Comparison of ENCODE assay signal across 8 cellular contexts in genomic region chr3:25532763-25533162, GRCh38.
DNase-seq lines count a peak whose midpoint lies in the region; ATAC-seq and TF ChIP-seq lines count a peak whose summit lies in the region.

No MANE protein-coding gene starts in this region.

- no peak overlapping the region for H3K4me3 ChIP-seq in RWPE2 (ENCODE audit: severe bottlenecking)
- H3K4me3 ChIP-seq in gastroesophageal sphincter: no peak overlapping the region

- no peaks in the 10 kb centered on the region for H3K4me1 ChIP-seq in RWPE2 (ENCODE audit: insufficient read depth, poor library complexity, severe bottlenecking)
- H3K4me1 ChIP-seq in gastroesophageal sphincter: peaks cover 0 to 22% (median 0%) of the 10 kb centered on the region in 3 donors

- ATAC-seq in RWPE2 (ENCODE audit: low read depth) (no peak), gastroesophageal sphincter (no peak), GM19397 (IDR thresholded peaks at IDR 0.05; ENCODE audit: unreplicated experiment) (no peak)

- H3K27me3 ChIP-seq in RWPE2 (ENCODE audit: insufficient read depth, poor library complexity, severe bottlenecking) (no peaks in the 10 kb centered on the region), gastroesophageal sphincter (no peaks in the 10 kb centered on the region)

- 64% methylated on average over 1 of the region's 1 CpG; no CpG with 5 or more reads in 1 of the 2 donors for WGBS in gastroesophageal sphincter (ENCODE audit: low coverage in 1 of 2), 2 donors

- peak; percentile 39 for TF ChIP-seq CTCF in RWPE2 (IDR thresholded peaks at IDR 0.05; ENCODE audit: poor library complexity, severe bottlenecking)
- peak in 3 of 4 experiments; percentile 21 to 42 (median 28) for TF ChIP-seq CTCF in gastroesophageal sphincter (IDR thresholded peaks at IDR 0.05)

- no peak for TF ChIP-seq EP300 in gastroesophageal sphincter (IDR thresholded peaks at IDR 0.05)

- H3K27ac ChIP-seq in RWPE2 (ENCODE audit: poor library complexity, severe bottlenecking) (no peak overlapping the region), gastroesophageal sphincter (no peak overlapping the region)

- H3K9me3 ChIP-seq in RWPE2 (ENCODE audit: severe bottlenecking): no peaks in the 10 kb centered on the region
- H3K9me3 ChIP-seq in gastroesophageal sphincter: peaks cover 0 to 6% (median 0%) of the 10 kb centered on the region in 3 donors

- TF ChIP-seq POLR2A in gastroesophageal sphincter (IDR thresholded peaks at IDR 0.05): no peak

- no peaks in the 10 kb centered on the region for H3K36me3 ChIP-seq in RWPE2 (ENCODE audit: low read depth)
- H3K36me3 ChIP-seq in gastroesophageal sphincter: peaks cover 0 to 5% of the 10 kb centered on the region in 2 donors

- peak; percentile 7 for DNase-seq in stimulated activated CD4-positive, alpha-beta T cell treated with anti-CD3 and anti-CD28 coated beads, Interleukin-12 subunit alpha, Interleukin-12 subunit beta, amount 100 ng/mL, for 4 hours
- no peak for DNase-seq in stimulated activated CD4-positive, alpha-beta T cell treated with anti-CD3 and anti-CD28 coated beads, Interleukin-4, amount 100 ng/mL, for 4 hours
- DNase-seq in RWPE2 (ENCODE audit: low spot score) (no peak), NCI-H69 (lab: John Stamatoyannopoulos, UW) (no peak), SKM-1 treated with dmso at 0.1 percent for 144 hours (lab: John Stamatoyannopoulos, UW; ENCODE audit: unreplicated experiment) (no peak), glomerular visceral epithelial cell (ENCODE audit: extremely low spot score) (no peak)
